In genomic region chr1:20153000-20153418, GRCh38 we compare ENCODE assay signal across 8 cellular contexts. TPM values are rescaled to one million over a fixed set of nuclear protein-coding genes. Genes with fewer than 3 reads are reported as not detected.
DNase-seq lines count a peak whose midpoint lies in the region; ATAC-seq and TF ChIP-seq lines count a peak whose summit lies in the region.

No MANE protein-coding gene starts in this region.

- peaks cover 18 to 28% (median 26%) of the 10 kb centered on the region in 4 donors for H3K4me1 ChIP-seq in upper lobe of left lung

- no peaks in the 10 kb centered on the region for H3K27me3 ChIP-seq in upper lobe of left lung

- H3K9me3 Mint-ChIP-seq in T-helper 1 cell treated with Interleukin-12 subunit alpha and Interleukin-12 subunit beta and Interleukin-4 antibody, amounts not matched to agents 30 μg/mL and 1 μg/mL, for 36 hours, result no peaks in the 10 kb centered on the region
- H3K9me3 Mint-ChIP-seq in effector memory CD8-positive, alpha-beta T cell, result no peaks in the 10 kb centered on the region
- H3K9me3 Mint-ChIP-seq in mesothelial cell of epicardium, result peaks cover 9% of the 10 kb centered on the region

- no peaks in the 10 kb centered on the region for H3K36me3 Mint-ChIP-seq in T-helper 1 cell treated with Interleukin-12 subunit alpha and Interleukin-12 subunit beta and Interleukin-4 antibody, amounts not matched to agents 30 μg/mL and 1 μg/mL, for 36 hours (ENCODE audit: low read depth)
- H3K36me3 Mint-ChIP-seq in effector memory CD8-positive, alpha-beta T cell (ENCODE audit: insufficient read depth), result no peaks in the 10 kb centered on the region
- no peaks in the 10 kb centered on the region for H3K36me3 Mint-ChIP-seq in mesothelial cell of epicardium

- no peak for ATAC-seq in effector memory CD8-positive, alpha-beta T cell (replicated peaks)
- ATAC-seq in upper lobe of left lung (ENCODE audit: low FRiP score in 2 of 2) (peak; percentile 40 to 77), HG02840 (IDR thresholded peaks at IDR 0.05; ENCODE audit: low FRiP score, unreplicated experiment) (no peak)

- H3K27ac Mint-ChIP-seq in T-helper 1 cell treated with Interleukin-12 subunit alpha and Interleukin-12 subunit beta and Interleukin-4 antibody, amounts not matched to agents 30 μg/mL and 1 μg/mL, for 36 hours, result peak overlapping the region; percentile 49
- peak overlapping the region; percentile 54 to 83 for H3K27ac Mint-ChIP-seq in effector memory CD8-positive, alpha-beta T cell
- peak overlapping the region; percentile 60 for H3K27ac Mint-ChIP-seq in mesothelial cell of epicardium

- H3K4me3 Mint-ChIP-seq in T-helper 1 cell treated with Interleukin-12 subunit alpha and Interleukin-12 subunit beta and Interleukin-4 antibody, amounts not matched to agents 30 μg/mL and 1 μg/mL, for 36 hours, result no peak overlapping the region
- H3K4me3 Mint-ChIP-seq in effector memory CD8-positive, alpha-beta T cell, result no peak overlapping the region
- no peak overlapping the region for H3K4me3 Mint-ChIP-seq in mesothelial cell of epicardium

- TF ChIP-seq POLR2A in upper lobe of left lung (IDR thresholded peaks at IDR 0.05), result peak in 1 of 4 donors; percentile 20

- peaks cover 0 to 1% (median 0%) of the 10 kb centered on the region in 4 donors for H3K9me3 ChIP-seq in upper lobe of left lung

- 66 to 69% methylated on average over 6 of the region's 6 CpGs for WGBS in upper lobe of left lung, 2 donors

- TF ChIP-seq CTCF in mesothelial cell of epicardium (IDR thresholded peaks at IDR 0.05; ENCODE audit: unreplicated experiment) (no peak), upper lobe of left lung (IDR thresholded peaks at IDR 0.05) (no peak)

- no peaks in the 10 kb centered on the region for H3K36me3 ChIP-seq in upper lobe of left lung

- no peak for TF ChIP-seq EP300 in upper lobe of left lung (IDR thresholded peaks at IDR 0.05)

- DNase-seq in T-helper 1 cell (no peak), mesothelial cell of epicardium (ENCODE audit: low spot score in 2 of 2, unreplicated experiment in 2 of 2) (no peak), upper lobe of left lung (peak in 1 of 2 donors; percentile 45)
- DNase-seq in effector memory CD8-positive, alpha-beta T cell, result no peak
- no peak for DNase-seq in activated CD4-positive, alpha-beta T cell treated with anti-CD3 and anti-CD28 coated beads, Interleukin-2, amount 50 U/mL, for 48 hours
- DNase-seq in activated CD8-positive, alpha-beta memory T cell treated with anti-CD3 and anti-CD28 coated beads, Interleukin-2, amount 50 U/mL, for 4 hours, result no peak

- H3K4me3 ChIP-seq in upper lobe of left lung, result no peak overlapping the region

- H3K27ac ChIP-seq in upper lobe of left lung, result peak overlapping the region; percentile 71 to 83 (median 76)

- peaks cover 11% of the 10 kb centered on the region for H3K4me1 Mint-ChIP-seq in T-helper 1 cell treated with Interleukin-12 subunit alpha and Interleukin-12 subunit beta and Interleukin-4 antibody, amounts not matched to agents 30 μg/mL and 1 μg/mL, for 36 hours (ENCODE audit: low read depth)
- H3K4me1 Mint-ChIP-seq in effector memory CD8-positive, alpha-beta T cell (ENCODE audit: low read depth in 2 of 2), result peaks cover 12 to 19% of the 10 kb centered on the region in 2 donors
- H3K4me1 Mint-ChIP-seq in mesothelial cell of epicardium, result peaks cover 16% of the 10 kb centered on the region

- H3K27me3 Mint-ChIP-seq in T-helper 1 cell treated with Interleukin-12 subunit alpha and Interleukin-12 subunit beta and Interleukin-4 antibody, amounts not matched to agents 30 μg/mL and 1 μg/mL, for 36 hours (ENCODE audit: low read depth), result no peaks in the 10 kb centered on the region
- no peaks in the 10 kb centered on the region for H3K27me3 Mint-ChIP-seq in effector memory CD8-positive, alpha-beta T cell
- no peaks in the 10 kb centered on the region for H3K27me3 Mint-ChIP-seq in mesothelial cell of epicardium (ENCODE audit: low read depth)

RNA-seq across cellular contexts. Expression of gene PLA2G2F, which starts 13.9 kb away (rescaled TPM):
- total RNA-seq in mesothelial cell of epicardium (not detected in 3 replicates), upper lobe of left lung (not detected)

RNA-seq across cellular contexts. Expression of gene UBXN10, which starts 32.9 kb away (rescaled TPM):
- total RNA-seq in mesothelial cell of epicardium, result 2.2 to 2.6 TPM (median 2.3 TPM) in 3 replicates
- 10 to 100 TPM in 1 of 6 donors, 1 to 10 TPM in 4, under 1 TPM in 1; 0.86 to 29.8 (median 6.5) TPM for total RNA-seq in upper lobe of left lung

RNA-seq across cellular contexts. Expression of gene PLA2G2C, which starts 33.3 kb away (rescaled TPM):
- total RNA-seq in mesothelial cell of epicardium (0.24 to 0.50 TPM (median 0.40 TPM) in 3 replicates), upper lobe of left lung (under 1 TPM in 1 of 6 donors, not detected in 5; 0.30 TPM)

RNA-seq across cellular contexts. Expression of gene PLA2G2D, which starts 33.7 kb away (rescaled TPM):
- not detected in 3 replicates for total RNA-seq in mesothelial cell of epicardium
- total RNA-seq in upper lobe of left lung, result under 1 TPM in 2 of 6 donors, not detected in 4; 0.13 to 0.29 TPM

Comparison
In these comparisons a context has a peak if more than half of its experiments do, and no peak if none do; other contexts are left out.
1. ATAC-seq: peak in upper lobe of left lung (2 of 2); none in effector memory CD8-positive, alpha-beta T cell (single experiment) and HG02840 (single experiment).
2. Peak in every context shown above with its lines, with median percentiles within 50 percentile points of each other: H3K27ac Mint-ChIP-seq.